Comparison of ENCODE assay signal across 13 cellular contexts in genomic region chr6:112117554-112117953, GRCh38. TPM values are rescaled to one million over a fixed set of nuclear protein-coding genes. Genes with fewer than 3 reads are reported as not detected.
DNase-seq lines count a peak whose midpoint lies in the region; FAIRE-seq and TF ChIP-seq lines count a peak whose summit lies in the region.
"Had no signal": no experiment of that assay in that cellular context is flagged by ENCODE, and none has a peak within 500 bp of the region (broad histone marks: within the 10 kb centered on the region; RNA-seq: fewer than 3 reads in every experiment).

No MANE protein-coding gene starts in this region.

- in situ Hi-C loops in Caki2 (cut with HindIII; ENCODE audit: low pct_unique_long_range_greater_than_20kb, low sequenced_read_pairs): no loop called here

- no peak overlapping the region for H3K4me3 ChIP-seq in keratinocyte (ENCODE audit: control insufficient read depth in 2 of 3, extremely low read depth in 1 of 3, insufficient read depth in 2 of 3, low read depth in 1 of 3, low read length in 3 of 3)
- H3K4me3 ChIP-seq: mucosa of descending colon had no signal

- no peak overlapping the region for H3K4me3 Mint-ChIP-seq in activated T-helper 1 cell treated with anti-CD3 and anti-CD28 coated beads, Interleukin-12 subunit alpha, Interleukin-12 subunit beta, Interleukin-2, Interleukin-4 antibody, amounts not matched to agents 30 ng/mL and 10 ng/mL and 1 ng/mL, durations not matched to agents 14 hours and 24 hours and 36 hours

- H3K9ac ChIP-seq in keratinocyte (ENCODE audit: control insufficient read depth, extremely low read depth, insufficient read depth, low read length): no peak overlapping the region

- H3K9me3 ChIP-seq in keratinocyte (ENCODE audit: control insufficient read depth, low read depth, low read length): no peaks in the 10 kb centered on the region
- H3K9me3 ChIP-seq: mucosa of descending colon had no signal

- DNase-seq in Caki2 (ENCODE audit: low read depth): peak; percentile 1
- DNase-seq in HTR-8/SVneo (ENCODE audit: insufficient read length, low spot score): peak; percentile 22
- no peak for DNase-seq in activated T-helper 1 cell treated with anti-CD3 and anti-CD28 coated beads, Interleukin-12 subunit alpha, Interleukin-12 subunit beta, Interleukin-2, Interleukin-4 antibody, amounts not matched to agents 30 ng/mL and 10 ng/mL and 1 ng/mL, durations not matched to agents 14 hours and 24 hours and 36 hours (ENCODE audit: low spot score)
- no peak for DNase-seq in keratinocyte (ENCODE audit: low read depth, low spot score)
- no peak for DNase-seq in SIG-M5 treated with dmso at 0.1 percent for 504 hours (lab: John Stamatoyannopoulos, UW; ENCODE audit: unreplicated experiment)
- DNase-seq in HuH-7 (ENCODE audit: low spot score): no peak
- DNase-seq in NCI-H128 (lab: John Stamatoyannopoulos, UW; ENCODE audit: unreplicated experiment): no peak
- DNase-seq in cerebellum (ENCODE audit: low spot score): no peak
- DNase-seq: activated CD4-positive, alpha-beta T cell treated with anti-CD3 and anti-CD28 coated beads for 1 hour; glutamatergic neuron; mucosa of descending colon; NCI-H1105; stimulated activated naive CD4-positive, alpha-beta T cell had no signal

- peak overlapping the region; percentile 69 for H3K27ac Mint-ChIP-seq in activated T-helper 1 cell treated with anti-CD3 and anti-CD28 coated beads, Interleukin-12 subunit alpha, Interleukin-12 subunit beta, Interleukin-2, Interleukin-4 antibody, amounts not matched to agents 30 ng/mL and 10 ng/mL and 1 ng/mL, durations not matched to agents 14 hours and 24 hours and 36 hours

- H3K27ac ChIP-seq in keratinocyte (ENCODE audit: control insufficient read depth, insufficient read depth, low read length): no peak overlapping the region

- peaks cover 21% of the 10 kb centered on the region for H3K4me1 Mint-ChIP-seq in activated T-helper 1 cell treated with anti-CD3 and anti-CD28 coated beads, Interleukin-12 subunit alpha, Interleukin-12 subunit beta, Interleukin-2, Interleukin-4 antibody, amounts not matched to agents 30 ng/mL and 10 ng/mL and 1 ng/mL, durations not matched to agents 14 hours and 24 hours and 36 hours (ENCODE audit: low read depth)

- H4K20me1 ChIP-seq in keratinocyte (ENCODE audit: control insufficient read depth, extremely low read depth, insufficient read depth, low read length): no peaks in the 10 kb centered on the region

- peak overlapping the region; percentile 72 for H2AFZ ChIP-seq in keratinocyte (ENCODE audit: control insufficient read depth, low read length)

- peak overlapping the region; percentile 12 for H3K4me2 ChIP-seq in keratinocyte (ENCODE audit: control insufficient read depth, extremely low read depth, insufficient read depth, low read depth, low read length)

- dilution Hi-C loops in keratinocyte (cut with MboI; ENCODE audit: extremely low pct_ligation_motif_present, low sequenced_read_pairs): no loop called here

- no peaks in the 10 kb centered on the region for H3K9me3 Mint-ChIP-seq in activated T-helper 1 cell treated with anti-CD3 and anti-CD28 coated beads, Interleukin-12 subunit alpha, Interleukin-12 subunit beta, Interleukin-2, Interleukin-4 antibody, amounts not matched to agents 30 ng/mL and 10 ng/mL and 1 ng/mL, durations not matched to agents 14 hours and 24 hours and 36 hours

- H3K27me3 Mint-ChIP-seq in activated T-helper 1 cell treated with anti-CD3 and anti-CD28 coated beads, Interleukin-12 subunit alpha, Interleukin-12 subunit beta, Interleukin-2, Interleukin-4 antibody, amounts not matched to agents 30 ng/mL and 10 ng/mL and 1 ng/mL, durations not matched to agents 14 hours and 24 hours and 36 hours (ENCODE audit: insufficient read depth): peaks cover 9% of the 10 kb centered on the region

- no peaks in the 10 kb centered on the region for H3K36me3 ChIP-seq in keratinocyte (ENCODE audit: control insufficient read depth in 2 of 2, extremely low read depth in 1 of 2, insufficient read depth in 2 of 2, low read length in 2 of 2)

- H3K36me3 Mint-ChIP-seq in activated T-helper 1 cell treated with anti-CD3 and anti-CD28 coated beads, Interleukin-12 subunit alpha, Interleukin-12 subunit beta, Interleukin-2, Interleukin-4 antibody, amounts not matched to agents 30 ng/mL and 10 ng/mL and 1 ng/mL, durations not matched to agents 14 hours and 24 hours and 36 hours (ENCODE audit: low read depth): no peaks in the 10 kb centered on the region

- H3K4me1 ChIP-seq in keratinocyte (ENCODE audit: control insufficient read depth, extremely low read depth, insufficient read depth, low read length): peaks cover 10% of the 10 kb centered on the region

- H3K79me2 ChIP-seq in keratinocyte (ENCODE audit: control insufficient read depth, insufficient read depth, low read length): no peaks in the 10 kb centered on the region

- H3K9me1 ChIP-seq in keratinocyte (ENCODE audit: control insufficient read depth, extremely low read depth, insufficient read depth, low read length): no peaks in the 10 kb centered on the region

- no peaks in the 10 kb centered on the region for H3K27me3 ChIP-seq in keratinocyte (ENCODE audit: control insufficient read depth, extremely low read depth, insufficient read depth, low read length)

- no peak for FAIRE-seq in HTR-8/SVneo (lab: Jason Lieb, UNC)
- FAIRE-seq in keratinocyte (lab: Jason Lieb, UNC): peak; percentile 95

- no peak for TF ChIP-seq CTCF in keratinocyte (optimal IDR thresholded peaks at IDR 0.05 in 1 of 3, IDR thresholded peaks at IDR 0.05 in 1 of 3, conservative IDR thresholded peaks at IDR 0.05 in 1 of 3; ENCODE audit: extremely low read depth in 1 of 3, insufficient read depth in 2 of 3, low read length in 3 of 3)

- intact Hi-C loops in activated T-helper 1 cell treated with anti-CD3 and anti-CD28 coated beads, Interleukin-12 subunit alpha, Interleukin-12 subunit beta, Interleukin-2, Interleukin-4 antibody, amounts not matched to agents 30 ng/mL and 10 ng/mL and 1 ng/mL, durations not matched to agents 14 hours and 24 hours and 36 hours (cut with micrococcal nuclease): no loop called here

RNA-seq across cellular contexts. Expression of gene FAM229B, which starts 30.2 kb away (rescaled TPM):
- 13.1 and 14.7 TPM in 2 replicates for total RNA-seq in Caki2 (2014; rRNA removed; shearing (Covaris generic); ENCODE audit: low replicate concordance)
- 1.1 and 2.2 TPM in 2 replicates for total RNA-seq in activated T-helper 1 cell treated with anti-CD3 and anti-CD28 coated beads, Interleukin-12 subunit alpha, Interleukin-12 subunit beta, Interleukin-2, Interleukin-4 antibody, amounts not matched to agents 30 ng/mL and 10 ng/mL and 1 ng/mL, durations not matched to agents 14 hours and 24 hours and 36 hours
- 8.9 to 15.0 TPM (median 12.1 TPM) in 3 replicates for polyA plus RNA-seq in keratinocyte
- not detected for polyA plus RNA-seq in keratinocyte (2011; ENCODE audit: low read depth)
- polyA plus RNA-seq in keratinocyte (2011; cell fraction: cytosol; rRNA removed): 15.2 and 19.0 TPM in 2 replicates
- polyA plus RNA-seq in keratinocyte (2011; cell fraction: nucleus; rRNA removed): 5.0 and 7.8 TPM in 2 replicates
- 4.5 and 11.0 TPM in 2 replicates for polyA plus RNA-seq in keratinocyte (2012; ENCODE audit: low replicate concordance)
- polyA minus RNA-seq in keratinocyte: 3.5 to 4.6 TPM (median 3.5 TPM) in 3 replicates
- polyA minus RNA-seq in keratinocyte (2011; cell fraction: cytosol; rRNA and poly(A)+ RNA removed): not detected
- polyA minus RNA-seq in keratinocyte (2011; cell fraction: nucleus; rRNA and poly(A)+ RNA removed): 0.42 and 0.62 TPM in 2 replicates
- 23.9 TPM for total RNA-seq in cerebellum

RNA-seq across cellular contexts. Expression of gene TUBE1, which starts 30.3 kb away (rescaled TPM):
- total RNA-seq in Caki2 (2014; rRNA removed; shearing (Covaris generic); ENCODE audit: low replicate concordance): 18.8 and 31.7 TPM in 2 replicates
- 24.4 and 26.2 TPM in 2 replicates for total RNA-seq in activated T-helper 1 cell treated with anti-CD3 and anti-CD28 coated beads, Interleukin-12 subunit alpha, Interleukin-12 subunit beta, Interleukin-2, Interleukin-4 antibody, amounts not matched to agents 30 ng/mL and 10 ng/mL and 1 ng/mL, durations not matched to agents 14 hours and 24 hours and 36 hours
- 6.3 to 15.4 TPM (median 11.0 TPM) in 3 replicates for polyA plus RNA-seq in keratinocyte
- 12.8 TPM for polyA plus RNA-seq in keratinocyte (2011; ENCODE audit: low read depth)
- 4.4 and 8.8 TPM in 2 replicates for polyA plus RNA-seq in keratinocyte (2011; cell fraction: cytosol; rRNA removed)
- polyA plus RNA-seq in keratinocyte (2011; cell fraction: nucleus; rRNA removed): 15.4 and 21.8 TPM in 2 replicates
- polyA plus RNA-seq in keratinocyte (2012; ENCODE audit: low replicate concordance): 7.8 and 15.5 TPM in 2 replicates
- polyA minus RNA-seq in keratinocyte: 3.5 to 7.0 TPM (median 4.2 TPM) in 3 replicates
- polyA minus RNA-seq in keratinocyte (2011; cell fraction: cytosol; rRNA and poly(A)+ RNA removed): 3.5 TPM
- polyA minus RNA-seq in keratinocyte (2011; cell fraction: nucleus; rRNA and poly(A)+ RNA removed): 8.7 and 11.1 TPM in 2 replicates
- 68.3 TPM for total RNA-seq in cerebellum

Comparison
In these comparisons a context has a peak if more than half of its experiments do, and no peak if none do; other contexts are left out.
1. DNase-seq: peak in Caki2 (single experiment) and HTR-8/SVneo (single experiment); none in activated T-helper 1 cell treated with anti-CD3 and anti-CD28 coated beads, Interleukin-12 subunit alpha, Interleukin-12 subunit beta, Interleukin-2, Interleukin-4 antibody, amounts not matched to agents 30 ng/mL and 10 ng/mL and 1 ng/mL, durations not matched to agents 14 hours and 24 hours and 36 hours (single experiment), keratinocyte (single experiment), SIG-M5 treated with dmso at 0.1 percent for 504 hours (single experiment), HuH-7 (single experiment), NCI-H128 (single experiment) and cerebellum (single experiment).